In the genomic region with DNA sequence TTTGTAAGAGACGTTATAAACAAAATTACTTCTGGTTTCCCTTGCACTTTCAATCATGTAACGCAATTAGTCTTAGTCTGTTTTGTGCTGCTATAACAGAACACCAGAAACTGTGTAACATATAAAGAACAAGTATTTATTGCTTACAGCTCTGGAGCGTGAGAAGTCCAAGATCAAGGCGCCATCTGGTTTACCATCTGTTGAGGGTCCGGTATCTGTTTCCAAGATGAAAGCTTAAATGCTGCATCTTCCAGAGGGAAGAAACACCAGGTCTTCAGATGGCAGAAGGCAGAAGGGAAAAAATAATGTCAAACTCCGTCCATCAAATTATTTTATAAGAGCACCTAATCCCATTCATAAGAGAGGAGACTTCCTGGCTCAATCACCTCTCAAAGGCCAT, we compare ENCODE assay signal across 20 cellular contexts.
DNase-seq lines count a peak whose midpoint lies in the region; ATAC-seq and TF ChIP-seq lines count a peak whose summit lies in the region.
"Had no signal": no experiment of that assay in that cellular context is flagged by ENCODE, and none has a peak within 500 bp of the region (broad histone marks: within the 10 kb centered on the region; RNA-seq: fewer than 3 reads in every experiment).

No MANE protein-coding gene starts in this region.

- no peak overlapping the region for H3K4me3 Mint-ChIP-seq in HFFc6
- H3K4me3 Mint-ChIP-seq: B cell; CD8-positive, alpha-beta T cell; GM23338 had no signal

- no peaks in the 10 kb centered on the region; the same call in 1 of the 2 replicates for H3K36me3 Mint-ChIP-seq in HFFc6 (ENCODE audit: low read depth)
- H3K36me3 Mint-ChIP-seq: CD8-positive, alpha-beta T cell had no signal

- H3K27ac Mint-ChIP-seq in HFFc6 = peak overlapping the region; percentile 70
- H3K27ac Mint-ChIP-seq: B cell; CD8-positive, alpha-beta T cell had no signal

- peaks cover 73% of the 10 kb centered on the region for H3K4me1 Mint-ChIP-seq in HFFc6 (ENCODE audit: low read depth)
- H3K4me1 Mint-ChIP-seq: B cell had no signal

- H3K9me3 Mint-ChIP-seq in HFFc6 = no peaks in the 10 kb centered on the region
- H3K9me3 Mint-ChIP-seq: GM23338 had no signal

- DNase-seq in HFFc6 (no peak), NCI-H524 (lab: John Stamatoyannopoulos, UW) (peak; percentile 89 to 94), cerebellum (ENCODE audit: low spot score) (peak; percentile 19), HEK293T (ENCODE audit: extremely low spot score) (no peak), ecto neural progenitor cell (ENCODE audit: low spot score) (no peak), head of caudate nucleus (no peak)
- DNase-seq: Caco-2; CD8-positive, alpha-beta T cell; KG1; NCI-H1092; NCI-H1436; NCI-H1930; NCI-H2107; NCI-H510A; NCI-H774; SHP77 had no signal

- no peak for ATAC-seq in GM21723 (IDR thresholded peaks at IDR 0.05; ENCODE audit: unreplicated experiment)
- ATAC-seq: CD8-positive, alpha-beta T cell; GM23338; Panc1 had no signal

- no peak for TF ChIP-seq CTCF in HFFc6 (IDR thresholded peaks at IDR 0.05)

- POLR2A ChIA-PET in HEK293T (lab: Yijun Ruan, JAX) = no interaction called here

- CTCF ChIA-PET in HEK293T (lab: Yijun Ruan, JAX) = no interaction called here

- H3K27me3 Mint-ChIP-seq in HFFc6 (ENCODE audit: insufficient read depth) = no peaks in the 10 kb centered on the region
- H3K27me3 Mint-ChIP-seq: B cell had no signal

- intact Hi-C loops in head of caudate nucleus (cut with DNase I) = no loop called here

TF ChIP-seq in HEK293T, 16 proteins besides CTCF, POLR2A, EP300 and RAD21:
- TF ChIP-seq BHLHE40 (IDR thresholded peaks at IDR 0.05; ENCODE audit: borderline replicate concordance) = no peak
- no peak for TF ChIP-seq TARDBP (IDR thresholded peaks at IDR 0.05)
- TF ChIP-seq ARNT (IDR thresholded peaks at IDR 0.05) = no peak
- TF ChIP-seq ELF4 (IDR thresholded peaks at IDR 0.05) = no peak
- TF ChIP-seq FOXK2 (IDR thresholded peaks at IDR 0.05) = no peak
- TF ChIP-seq PKNOX1 (IDR thresholded peaks at IDR 0.05) = no peak
- TF ChIP-seq SP1 (IDR thresholded peaks at IDR 0.05) = no peak
- TF ChIP-seq CTBP1 (IDR thresholded peaks at IDR 0.05; ENCODE audit: borderline replicate concordance) = no peak
- no peak for TF ChIP-seq SUZ12 (IDR thresholded peaks at IDR 0.05)
- no peak for TF ChIP-seq FOXM1 (IDR thresholded peaks at IDR 0.05; ENCODE audit: borderline replicate concordance)
- TF ChIP-seq L3MBTL2 (conservative IDR thresholded peaks at IDR 0.05) = no peak
- no peak for TF ChIP-seq LEF1 (IDR thresholded peaks at IDR 0.05; ENCODE audit: borderline replicate concordance)
- no peak for TF ChIP-seq NFRKB (IDR thresholded peaks at IDR 0.05)
- no peak for TF ChIP-seq ZNF384 (IDR thresholded peaks at IDR 0.05)
- no peak for TF ChIP-seq FOXA1 (IDR thresholded peaks at IDR 0.05)
- no peak for TF ChIP-seq HDGF (IDR thresholded peaks at IDR 0.05; ENCODE audit: borderline replicate concordance)

Comparison
In these comparisons a context has a peak if more than half of its experiments do, and no peak if none do; other contexts are left out.
1. DNase-seq: peak in NCI-H524 (2 of 2) and cerebellum (single experiment); none in HFFc6 (single experiment), HEK293T (single experiment), ecto neural progenitor cell (single experiment) and head of caudate nucleus (0 of 42).